8 cellular contexts compared by ENCODE assay signal in the genomic region with DNA sequence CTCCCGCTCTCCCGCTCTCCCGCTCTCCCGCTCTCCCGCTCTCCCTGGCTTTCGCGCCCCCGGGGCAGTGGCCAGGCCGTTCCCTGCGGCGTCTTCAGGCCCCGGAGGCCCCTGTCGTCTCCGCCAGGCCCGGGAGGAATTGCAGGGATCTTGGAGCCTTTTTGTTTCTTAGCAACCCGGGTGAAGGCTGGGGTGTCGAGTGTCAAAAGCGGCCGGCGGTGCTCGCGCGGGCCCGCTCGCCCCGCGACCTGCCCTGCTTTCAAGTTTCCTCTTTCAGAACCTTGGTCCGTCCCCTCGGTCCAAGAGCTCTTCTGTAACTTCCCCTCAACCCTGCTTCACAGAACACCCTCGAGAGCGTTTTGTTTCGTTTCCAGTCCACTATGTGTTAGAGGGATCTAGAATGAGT. TPM values are rescaled to one million over a fixed set of nuclear protein-coding genes. Genes with fewer than 3 reads are reported as not detected.
DNase-seq lines count a peak whose midpoint lies in the region; ATAC-seq and TF ChIP-seq lines count a peak whose summit lies in the region.

No MANE protein-coding gene starts in this region.

- intact Hi-C loops in dorsolateral prefrontal cortex (cut with DNase I) = loop anchor here (2.0 to 5.0 kb wide), 2 partner anchors 74 to 151 kb away; a partner anchor contains a TSS

- TF ChIP-seq CTCF in dorsolateral prefrontal cortex (IDR thresholded peaks at IDR 0.05 in 54 of 56, conservative IDR thresholded peaks at IDR 0.05 in 2 of 56; ENCODE audit: low read depth in 1 of 56, partially characterized antibody in 56 of 56) = no peak

- ATAC-seq in HG02678 (IDR thresholded peaks at IDR 0.05; ENCODE audit: unreplicated experiment) (peak; percentile 32), left lobe of liver (peak; percentile 4)
- peak; percentile 5 to 7 for ATAC-seq in activated CD4-positive, CD25-positive, alpha-beta regulatory T cell treated with anti-CD3 and anti-CD28 coated beads, Interleukin-2, amount 50 U/mL, for 24 hours

- peak overlapping the region; percentile 59 to 98 (median 90) for H3K4me3 ChIP-seq in dorsolateral prefrontal cortex

- H3K27me3 ChIP-seq in dorsolateral prefrontal cortex = no peaks in the 10 kb centered on the region

- peak; percentile 30 for DNase-seq in NK-92 treated with Interleukin-12 subunit alpha and Interleukin-12 subunit beta, amount 100 ng/mL, for 24 hours (lab: John Stamatoyannopoulos, UW)
- DNase-seq in NK-92 (lab: John Stamatoyannopoulos, UW; ENCODE audit: unreplicated experiment) (no peak), NCI-H1105 treated with DMSO at 0.1 percent for 48 hours (lab: John Stamatoyannopoulos, UW) (peak; percentile 56), dorsolateral prefrontal cortex (peak in 5 of 10 donors; percentile 15 to 59 (median 41)), left lobe of liver (ENCODE audit: low spot score) (peak; percentile 62)
- peak; percentile 33 for DNase-seq in stimulated activated CD4-positive, alpha-beta T cell treated with anti-CD3 and anti-CD28 coated beads, Interleukin-4, amount 100 ng/mL, for 24 hours

- peak overlapping the region; percentile 67 to 100 (median 99) for H3K27ac ChIP-seq in dorsolateral prefrontal cortex

RNA-seq across cellular contexts. Expression of a gene that starts 1.4 kb away (rescaled TPM):
- total RNA-seq in dorsolateral prefrontal cortex (10 to 100 TPM; 14.5 to 45.3 (median 26.8) TPM), left lobe of liver (12.0 TPM)
